Comparison of ENCODE assay signal across 1 cellular context in the genomic region with DNA sequence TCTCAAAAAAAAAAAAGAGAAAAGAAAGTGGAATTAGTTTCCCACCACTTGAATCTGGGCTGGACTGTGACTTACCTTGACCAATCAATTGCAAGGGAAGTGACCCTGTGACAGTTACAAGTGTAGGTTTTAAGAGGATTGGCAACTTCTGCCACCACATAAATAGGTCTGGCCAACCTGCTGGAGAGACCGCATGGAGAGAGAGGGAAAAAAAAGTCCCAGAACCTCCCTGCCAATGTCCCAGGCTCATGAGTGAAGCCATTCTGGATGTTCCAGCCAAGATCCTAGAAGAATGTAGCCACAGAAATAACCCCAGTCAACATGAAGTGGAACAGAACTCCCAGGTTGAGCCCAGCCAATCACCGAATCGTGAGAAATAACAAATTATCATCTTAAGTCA.
TF ChIP-seq lines count a peak whose summit lies in the region.

No MANE protein-coding gene starts in this region.

TF ChIP-seq in GM23338, 12 proteins besides CTCF, POLR2A, EP300 and RAD21 (continued from another document):
- no peak for TF ChIP-seq ZNF462 (CRISPR knock-in tag; IDR thresholded peaks at IDR 0.05)
- TF ChIP-seq NANOG (IDR thresholded peaks at IDR 0.05; ENCODE audit: borderline replicate concordance), result no peak
- TF ChIP-seq ZNF114 (CRISPR knock-in tag; IDR thresholded peaks at IDR 0.05), result no peak
- no peak for TF ChIP-seq POLR2AphosphoS5 (IDR thresholded peaks at IDR 0.05; ENCODE audit: low read depth)
- TF ChIP-seq ETS1 (IDR thresholded peaks at IDR 0.05), result no peak
- TF ChIP-seq EZH2phosphoT487 (IDR thresholded peaks at IDR 0.05; ENCODE audit: unreplicated experiment), result no peak
- TF ChIP-seq REST (IDR thresholded peaks at IDR 0.05; ENCODE audit: unreplicated experiment), result no peak
- TF ChIP-seq ZNF331 (CRISPR knock-in tag; IDR thresholded peaks at IDR 0.05; ENCODE audit: low read depth), result no peak
- TF ChIP-seq EZH2 (IDR thresholded peaks at IDR 0.05; ENCODE audit: low read depth, unreplicated experiment), result no peak
- TF ChIP-seq CREB1 (CRISPR knock-in tag; IDR thresholded peaks at IDR 0.05; ENCODE audit: low read depth), result no peak
- no peak for TF ChIP-seq JUNB (IDR thresholded peaks at IDR 0.05; ENCODE audit: unreplicated experiment)
